In genomic region chr2:64718250-64718866, GRCh38 we compare ENCODE assay signal across 25 cellular contexts.
DNase-seq lines count a peak whose midpoint lies in the region; ATAC-seq and TF ChIP-seq lines count a peak whose summit lies in the region.
"Had no signal": no experiment of that assay in that cellular context is flagged by ENCODE, and none has a peak within 500 bp of the region (broad histone marks: within the 10 kb centered on the region; RNA-seq: fewer than 3 reads in every experiment).

No MANE protein-coding gene starts in this region.

- no peaks in the 10 kb centered on the region for H3K36me3 ChIP-seq in transverse colon
- H3K36me3 ChIP-seq: BLaER1, SJSA1 had no signal

- in situ Hi-C loops in transverse colon (cut with MboI; ENCODE audit: low pct_ligation_motif_present in 1 of 4, low pct_unique_long_range_greater_than_20kb in 1 of 4, low sequenced_read_pairs in 3 of 4): no loop called here

- H3K9me3 Mint-ChIP-seq in H9 (no peaks in the 10 kb centered on the region), progenitor cell of endocrine pancreas (ENCODE audit: low read depth) (no peaks in the 10 kb centered on the region)
- H3K9me3 Mint-ChIP-seq: CD4-positive, alpha-beta memory T cell had no signal

- H3K9ac ChIP-seq in H9 (ENCODE audit: extremely low read depth, insufficient read length, low read length): no peak overlapping the region
- H3K9ac ChIP-seq: BLaER1 had no signal

- no peak overlapping the region for H3K18ac ChIP-seq in H9 (ENCODE audit: insufficient read length, low read depth, low read length)

- no peak for TF ChIP-seq EP300 in transverse colon (IDR thresholded peaks at IDR 0.05; ENCODE audit: low read depth)

- H4K91ac ChIP-seq in H9 (ENCODE audit: insufficient read length, low read depth, low read length): no peak overlapping the region

- no peak for TF ChIP-seq POLR2A in transverse colon (IDR thresholded peaks at IDR 0.05)

- H3K27ac Mint-ChIP-seq in H9 (no peak overlapping the region), progenitor cell of endocrine pancreas (peak overlapping the region; percentile 35)

- intact Hi-C loops in left colon (cut with DNase I, micrococcal nuclease) (no loop called here), transverse colon (cut with DNase I; ENCODE audit: low total_unique reads) (no loop called here)

- H3K56ac ChIP-seq in H9 (ENCODE audit: insufficient read length, low read depth, low read length): no peak overlapping the region

- ATAC-seq in left colon: peak; percentile 59
- ATAC-seq in HG02840 (IDR thresholded peaks at IDR 0.05; ENCODE audit: low FRiP score, unreplicated experiment): no peak
- ATAC-seq in HG03175 (IDR thresholded peaks at IDR 0.05; ENCODE audit: unreplicated experiment): no peak

- peak overlapping the region; percentile 41 for H2BK5ac ChIP-seq in H9 (ENCODE audit: insufficient read length, low read length)

- DNase-seq in DMS 273 (lab: John Stamatoyannopoulos, UW; ENCODE audit: unreplicated experiment) (peak; percentile 14), DMS 273 treated with DMSO at 0.1 percent for 48 hours (lab: John Stamatoyannopoulos, UW) (no peak), H9 (no peak), left colon (no peak), progenitor cell of endocrine pancreas (ENCODE audit: low spot score, unreplicated experiment) (no peak), transverse colon (no peak)
- DNase-seq: ACHN; Calu3; CD4-positive, alpha-beta memory T cell; DMS53; GDM1; GOT3; KBM-7; NCI-H1092; NCI-H1436; NCI-H1930; NCI-H2227 treated with DMSO at 0.1 percent for 48 hours; NCI-H510A treated with DMSO at 0.1 percent for 48 hours; NCI-H82; OCI-M1 had no signal

- no peak overlapping the region for H4K8ac ChIP-seq in H9 (replicated peaks; ENCODE audit: insufficient read length, low read depth, low read length)

- H2BK12ac ChIP-seq in H9 (ENCODE audit: insufficient read length, low read depth, low read length): no peak overlapping the region

- H3K27ac ChIP-seq in H9 (ENCODE audit: insufficient read length, low read depth, low read length) (no peak overlapping the region), transverse colon (no peak overlapping the region)
- H3K27ac ChIP-seq: 22Rv1, BLaER1, SJSA1 had no signal

- H4K5ac ChIP-seq in H9 (ENCODE audit: insufficient read length, low read depth, low read length): no peak overlapping the region

- TF ChIP-seq CTCF in H9 (conservative IDR thresholded peaks at IDR 0.05) (no peak), progenitor cell of endocrine pancreas (IDR thresholded peaks at IDR 0.05; ENCODE audit: unreplicated experiment) (no peak), transverse colon (IDR thresholded peaks at IDR 0.05) (no peak)

- H3K4me1 ChIP-seq in H9 (ENCODE audit: insufficient read depth, low read length) (no peaks in the 10 kb centered on the region; the same call in 1 of the 2 replicates), transverse colon (peaks cover 0 to 7% (median 0%) of the 10 kb centered on the region in 4 donors)
- H3K4me1 ChIP-seq: BLaER1, SJSA1 had no signal

- no peak overlapping the region for H3K23ac ChIP-seq in H9 (ENCODE audit: insufficient read length, low read depth, low read length)

- no peak overlapping the region for H3T11ph ChIP-seq in H9 (ENCODE audit: low read length)

- no peak overlapping the region for H2BK20ac ChIP-seq in H9 (ENCODE audit: low read depth, low read length, poor library complexity, severe bottlenecking)

- no peaks in the 10 kb centered on the region for H3K23me2 ChIP-seq in H9 (ENCODE audit: insufficient read length, low read depth, low read length, poor library complexity, severe bottlenecking)

- H3K9me3 ChIP-seq in H9 (ENCODE audit: control insufficient read depth, low read depth, low read length): no peaks in the 10 kb centered on the region
- H3K9me3 ChIP-seq in transverse colon: no peaks in the 10 kb centered on the region
- H3K9me3 ChIP-seq: BLaER1, SJSA1 had no signal

- H3K4ac ChIP-seq in H9 (ENCODE audit: low read depth, low read length): no peak overlapping the region

- no peak overlapping the region for H3K4me2 ChIP-seq in H9 (ENCODE audit: insufficient read depth, insufficient read length, low read length)
- H3K4me2 ChIP-seq: BLaER1 had no signal

- no peak overlapping the region for H2AK5ac ChIP-seq in H9 (ENCODE audit: insufficient read length, low read length)

- H3K4me1 Mint-ChIP-seq in H9 (peaks cover 4 to 6% of the 10 kb centered on the region in 2 experiments), progenitor cell of endocrine pancreas (ENCODE audit: low read depth) (peaks cover 7% of the 10 kb centered on the region)

- H3K4me3 Mint-ChIP-seq in H9 (no peak overlapping the region), progenitor cell of endocrine pancreas (ENCODE audit: low read depth) (no peak overlapping the region)
- H3K4me3 Mint-ChIP-seq: CD4-positive, alpha-beta memory T cell had no signal

- H2AFZ ChIP-seq in H9 (ENCODE audit: low read length): no peak overlapping the region

- H2BK120ac ChIP-seq in H9 (ENCODE audit: low read depth, low read length, poor library complexity, severe bottlenecking): no peak overlapping the region

- H3K79me2 ChIP-seq in H9 (ENCODE audit: insufficient read depth, low read length): no peaks in the 10 kb centered on the region

- H3K36me3 Mint-ChIP-seq in H9 (ENCODE audit: insufficient read depth in 1 of 3, low read depth in 3 of 3) (no peaks in the 10 kb centered on the region), progenitor cell of endocrine pancreas (ENCODE audit: insufficient read depth) (no peaks in the 10 kb centered on the region)
- H3K36me3 Mint-ChIP-seq: CD4-positive, alpha-beta memory T cell had no signal

- no peaks in the 10 kb centered on the region for H3K27me3 ChIP-seq in H9 (ENCODE audit: insufficient read depth, low read length)
- no peaks in the 10 kb centered on the region for H3K27me3 ChIP-seq in transverse colon
- H3K27me3 ChIP-seq: BLaER1, SJSA1 had no signal

- no peaks in the 10 kb centered on the region for H3K79me1 ChIP-seq in H9 (ENCODE audit: insufficient read depth, low read depth, low read length, poor library complexity, severe bottlenecking)

- H3K14ac ChIP-seq in H9 (ENCODE audit: insufficient read depth, low read length): no peak overlapping the region

- H2BK15ac ChIP-seq in H9 (ENCODE audit: low read depth, low read length): no peak overlapping the region

- no peaks in the 10 kb centered on the region for H3K27me3 Mint-ChIP-seq in H9 (ENCODE audit: low read depth)
- no peaks in the 10 kb centered on the region for H3K27me3 Mint-ChIP-seq in progenitor cell of endocrine pancreas
- H3K27me3 Mint-ChIP-seq: CD4-positive, alpha-beta memory T cell had no signal

- no CpG with 5 or more reads among the region's 4 CpGs for WGBS in H9 (ENCODE audit: extremely low coverage, insufficient read length, low lambda C conversion rate)
- WGBS in transverse colon (ENCODE audit: low coverage in 1 of 2), 2 donors: 67 to 68% methylated on average over 1 to 4 of the region's 4 CpGs

- H4K20me1 ChIP-seq in H9 (ENCODE audit: control insufficient read depth, insufficient read depth, insufficient read length): no peaks in the 10 kb centered on the region
- H4K20me1 ChIP-seq: BLaER1 had no signal

- H3K4me3 ChIP-seq in transverse colon: no peak overlapping the region
- H3K4me3 ChIP-seq: BLaER1, SJSA1 had no signal
